17 cellular contexts compared by ENCODE assay signal in the genomic region with DNA sequence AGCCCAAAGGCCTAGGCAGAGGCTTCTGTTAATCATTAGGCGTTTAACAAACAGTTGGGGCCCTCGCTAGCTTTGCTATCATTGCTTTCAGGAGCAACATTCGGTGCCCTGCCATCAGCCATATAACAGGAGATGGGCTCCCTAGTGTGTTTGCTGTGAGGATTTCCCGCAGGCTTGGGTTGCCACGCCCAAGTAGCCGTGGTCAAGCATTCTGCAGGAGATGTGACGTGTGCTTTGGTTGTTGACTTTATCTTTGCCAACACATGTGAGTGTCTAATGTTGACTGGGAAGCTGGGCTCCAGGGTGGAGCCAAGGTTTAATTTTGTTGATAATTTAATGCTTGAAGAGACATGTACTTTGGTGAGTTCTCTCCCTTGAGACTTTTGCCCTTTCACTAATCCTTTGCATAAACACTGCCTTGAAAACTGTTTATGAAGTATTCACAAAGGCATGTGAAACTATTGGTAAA.
DNase-seq lines count a peak whose midpoint lies in the region; ATAC-seq and TF ChIP-seq lines count a peak whose summit lies in the region.
"Had no signal": no experiment of that assay in that cellular context is flagged by ENCODE, and none has a peak within 500 bp of the region (broad histone marks: within the 10 kb centered on the region; RNA-seq: fewer than 3 reads in every experiment).

No MANE protein-coding gene starts in this region.

- intact Hi-C loops in lower leg skin (cut with DNase I; ENCODE audit: low total_unique reads) = no loop called here

- no peaks in the 10 kb centered on the region for H3K27me3 Mint-ChIP-seq in T-helper 17 cell
- H3K27me3 Mint-ChIP-seq in WTC11 (ENCODE audit: low read depth) = no peaks in the 10 kb centered on the region

- no peak for ATAC-seq in T-helper 17 cell
- ATAC-seq in WTC11 = no peak
- ATAC-seq in HG03280 (IDR thresholded peaks at IDR 0.05; ENCODE audit: unreplicated experiment) = no peak

- 74 to 91% methylated on average over 7 of the region's 7 CpGs for WGBS in lower leg skin, 2 donors

- CTCF ChIA-PET in WTC11 (lab: Charles Lee) = no interaction called here

- peaks cover 23% of the 10 kb centered on the region for H3K9me3 Mint-ChIP-seq in WTC11

- H3K9me3 ChIP-seq in T-helper 17 cell (ENCODE audit: control insufficient read depth, low read length, poor library complexity, severe bottlenecking) = no peaks in the 10 kb centered on the region

- H3K4me3 ChIP-seq in fibroblast of villous mesenchyme (ENCODE audit: low read depth, low read length) (no peak overlapping the region), lower leg skin (ENCODE audit: low read depth, poor library complexity, severe bottlenecking) (no peak overlapping the region)

- POLR2A ChIA-PET in WTC11 (lab: Charles Lee) = no interaction called here

- no peak for TF ChIP-seq POLR2A in lower leg skin (IDR thresholded peaks at IDR 0.05)

- H3K4me1 Mint-ChIP-seq in T-helper 17 cell (no peaks in the 10 kb centered on the region), WTC11 (no peaks in the 10 kb centered on the region)
- H3K4me1 Mint-ChIP-seq: activated naive CD8-positive, alpha-beta T cell treated with anti-CD3 and anti-CD28 coated beads for 36 hours; B cell had no signal

- DNase-seq in AG09319 (ENCODE audit: extremely low read depth, low read depth) = peak; percentile 51
- DNase-seq in H4 (ENCODE audit: low spot score) = peak; percentile 88
- peak; percentile 49 for DNase-seq in NCI-H774 (lab: John Stamatoyannopoulos, UW)
- peak; percentile 85 for DNase-seq in fibroblast of villous mesenchyme (ENCODE audit: low read depth)
- no peak for DNase-seq in T-helper 17 cell
- DNase-seq in lower leg skin (ENCODE audit: low spot score in 2 of 2) = no peak
- DNase-seq in WTC11 (ENCODE audit: low spot score) = no peak
- DNase-seq: activated CD4-positive, CD25-positive, alpha-beta regulatory T cell treated with anti-CD3 and anti-CD28 coated beads, Interleukin-2, amount 50 U/mL, for 72 hours; activated naive CD8-positive, alpha-beta T cell treated with anti-CD3 and anti-CD28 coated beads for 36 hours; activated T-cell treated with anti-CD3 and anti-CD28 coated beads for 4 hours; effector memory CD4-positive, alpha-beta T cell; NCI-H1105 treated with DMSO at 0.1 percent for 48 hours; NCI-H446; RPMI8226; SW 1271 had no signal

- H3K27ac Mint-ChIP-seq in T-helper 17 cell = no peak overlapping the region
- H3K27ac Mint-ChIP-seq in WTC11 = no peak overlapping the region
- H3K27ac Mint-ChIP-seq: activated naive CD8-positive, alpha-beta T cell treated with anti-CD3 and anti-CD28 coated beads for 36 hours; B cell had no signal

- no peak for TF ChIP-seq CTCF in AG09319 (IDR thresholded peaks at IDR 0.05; ENCODE audit: low read depth, low read length)
- no peak for TF ChIP-seq CTCF in fibroblast of villous mesenchyme (IDR thresholded peaks at IDR 0.05; ENCODE audit: insufficient read depth, low read depth, low read length)
- no peak for TF ChIP-seq CTCF in lower leg skin (IDR thresholded peaks at IDR 0.05)
- TF ChIP-seq CTCF in WTC11 (IDR thresholded peaks at IDR 0.05) = no peak

- H3K36me3 Mint-ChIP-seq in T-helper 17 cell (ENCODE audit: low read depth) = no peaks in the 10 kb centered on the region
- H3K36me3 Mint-ChIP-seq in WTC11 = peaks cover 4% of the 10 kb centered on the region; the same call in 1 of the 2 replicates
- H3K36me3 Mint-ChIP-seq: activated naive CD8-positive, alpha-beta T cell treated with anti-CD3 and anti-CD28 coated beads for 36 hours had no signal

- no peak overlapping the region for H3K4me3 Mint-ChIP-seq in T-helper 17 cell
- no peak overlapping the region for H3K4me3 Mint-ChIP-seq in WTC11
- H3K4me3 Mint-ChIP-seq: activated naive CD8-positive, alpha-beta T cell treated with anti-CD3 and anti-CD28 coated beads for 36 hours; B cell had no signal

TF ChIP-seq in WTC11, 78 proteins besides CTCF, POLR2A, EP300 and RAD21:
- no peak for TF ChIP-seq ZNF121 (CRISPR knock-in tag; IDR thresholded peaks at IDR 0.05)
- TF ChIP-seq SMAD4 (CRISPR knock-in tag; IDR thresholded peaks at IDR 0.05) = no peak
- TF ChIP-seq, protein P1, sequence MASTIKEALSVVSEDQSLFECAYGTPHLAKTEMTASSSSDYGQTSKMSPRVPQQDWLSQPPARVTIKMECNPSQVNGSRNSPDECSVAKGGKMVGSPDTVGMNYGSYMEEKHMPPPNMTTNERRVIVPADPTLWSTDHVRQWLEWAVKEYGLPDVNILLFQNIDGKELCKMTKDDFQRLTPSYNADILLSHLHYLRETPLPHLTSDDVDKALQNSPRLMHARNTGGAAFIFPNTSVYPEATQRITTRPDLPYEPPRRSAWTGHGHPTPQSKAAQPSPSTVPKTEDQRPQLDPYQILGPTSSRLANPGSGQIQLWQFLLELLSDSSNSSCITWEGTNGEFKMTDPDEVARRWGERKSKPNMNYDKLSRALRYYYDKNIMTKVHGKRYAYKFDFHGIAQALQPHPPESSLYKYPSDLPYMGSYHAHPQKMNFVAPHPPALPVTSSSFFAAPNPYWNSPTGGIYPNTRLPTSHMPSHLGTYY (CRISPR knock-in tag; IDR thresholded peaks at IDR 0.05) = no peak
TF ChIP-seq in WTC11: peak in this region for 0.

Comparison
In these comparisons a context has a peak if more than half of its experiments do, and no peak if none do; other contexts are left out.
1. DNase-seq: peak in AG09319 (single experiment), H4 (single experiment), NCI-H774 (single experiment) and fibroblast of villous mesenchyme (single experiment); none in T-helper 17 cell (0 of 3), lower leg skin (0 of 2) and WTC11 (single experiment).